1 cellular context compared by ENCODE assay signal in genomic region chr2:103464831-103465230, GRCh38.
A peak's percentile ranks its signal among the peaks of the same experiment; 100 is the strongest.
TF ChIP-seq lines count a peak whose summit lies in the region.

No MANE protein-coding gene starts in this region.

TF ChIP-seq in K562, 482 proteins besides CTCF, POLR2A, EP300 and RAD21 (continued from another document):
- TF ChIP-seq ZNF407 (IDR thresholded peaks at IDR 0.05; ENCODE audit: low read depth) (no peak), ZNF263 (CRISPR knock-in tag; IDR thresholded peaks at IDR 0.05; ENCODE audit: borderline replicate concordance) (no peak), MBD1 (CRISPR knock-in tag; IDR thresholded peaks at IDR 0.05) (no peak), ARID1B (IDR thresholded peaks at IDR 0.05) (0 out of 2 replicates have a peak, but pooled peaks have one; percentile 22), RBM17 (IDR thresholded peaks at IDR 0.05; ENCODE audit: borderline replicate concordance, low read depth, low read length) (no peak), JUND (IDR thresholded peaks at IDR 0.05; ENCODE audit: borderline replicate concordance, low read depth, low read length) (peak; percentile 38; the same call in 1 of the 2 replicates), JUND (tag; IDR thresholded peaks at IDR 0.05; ENCODE audit: borderline replicate concordance, low read depth, low read length) (no peak; the same call in 2 of the 3 replicates), NFYB (IDR thresholded peaks at IDR 0.05; ENCODE audit: extremely low read depth, insufficient read length) (no peak), POLR2AphosphoS5 (IDR thresholded peaks at IDR 0.05; ENCODE audit: control insufficient read depth, insufficient read depth, low read depth, low read length) (no peak), ZNF253 (CRISPR knock-in tag; conservative IDR thresholded peaks at IDR 0.05) (no peak), ATF6 (CRISPR knock-in tag; IDR thresholded peaks at IDR 0.05) (no peak), ZNF224 (CRISPR knock-in tag; IDR thresholded peaks at IDR 0.05) (no peak), TAF7 (tag; IDR thresholded peaks at IDR 0.05) (no peak), ZNF699 (CRISPR knock-in tag; IDR thresholded peaks at IDR 0.05; ENCODE audit: insufficient replicate concordance) (no peak), POLR2H (tag; IDR thresholded peaks at IDR 0.05; ENCODE audit: low read depth) (no peak), HNRNPL (IDR thresholded peaks at IDR 0.05; ENCODE audit: low read depth, low read length) (no peak), U2AF2 (optimal IDR thresholded peaks at IDR 0.05; ENCODE audit: low read depth, low read length) (no peak), HSF4 (CRISPR knock-in tag; IDR thresholded peaks at IDR 0.05; ENCODE audit: borderline replicate concordance) (no peak), FOSL1 (tag; conservative IDR thresholded peaks at IDR 0.05) (peak; percentile 68), TCF7 (IDR thresholded peaks at IDR 0.05; ENCODE audit: borderline replicate concordance) (no peak), PBX2 (CRISPR knock-in tag; IDR thresholded peaks at IDR 0.05; ENCODE audit: low read depth) (no peak), PBX2 (tag; conservative IDR thresholded peaks at IDR 0.05; ENCODE audit: low read depth) (peak; percentile 50; the same call in 1 of the 2 replicates), SMC3 (conservative IDR thresholded peaks at IDR 0.05; ENCODE audit: insufficient read depth, low read depth, low read length) (no peak), ZNF780A (CRISPR knock-in tag; IDR thresholded peaks at IDR 0.05) (no peak), ZZZ3 (IDR thresholded peaks at IDR 0.05) (no peak), GTF2E2 (tag; IDR thresholded peaks at IDR 0.05) (no peak), MAFG (tag; conservative IDR thresholded peaks at IDR 0.05) (no peak), CBFA2T3 (IDR thresholded peaks at IDR 0.05) (0 out of 2 replicates have a peak, but pooled peaks have one; percentile 11), NR2C2 (CRISPR knock-in tag; IDR thresholded peaks at IDR 0.05) (no peak), NR2C2 (tag; IDR thresholded peaks at IDR 0.05) (peak; percentile 71), NR2C1 (IDR thresholded peaks at IDR 0.05) (peak; percentile 68), NR2C1 (tag; IDR thresholded peaks at IDR 0.05) (peak; percentile 83), ZNF431 (CRISPR knock-in tag; IDR thresholded peaks at IDR 0.05) (no peak), ZBTB1 (CRISPR knock-in tag; IDR thresholded peaks at IDR 0.05; ENCODE audit: borderline replicate concordance, low read depth) (no peak), ZNF778 (CRISPR knock-in tag; IDR thresholded peaks at IDR 0.05) (no peak), CC2D1A (IDR thresholded peaks at IDR 0.05) (no peak), ELF2 (CRISPR knock-in tag; IDR thresholded peaks at IDR 0.05) (no peak), EGR1 (conservative IDR thresholded peaks at IDR 0.05) (0 out of 2 replicates have a peak, but pooled peaks have one; percentile 12), E2F1 (CRISPR knock-in tag; IDR thresholded peaks at IDR 0.05) (no peak)
TF ChIP-seq in K562: peak in this region for 10.
